16 cellular contexts compared by ENCODE assay signal in genomic region chr11:128879817-128880216, GRCh38. TPM values are rescaled to one million over a fixed set of nuclear protein-coding genes. Genes with fewer than 3 reads are reported as not detected.
"Had no signal": no experiment of that assay in that cellular context is flagged by ENCODE, and none has a peak within 500 bp of the region (broad histone marks: within the 10 kb centered on the region; RNA-seq: fewer than 3 reads in every experiment).

No MANE protein-coding gene starts in this region.

- H3K4me1 ChIP-seq: adrenal gland, gastroesophageal sphincter, parathyroid adenoma had no signal

- H3K27me3 ChIP-seq: adrenal gland, cardiac muscle cell had no signal

- ATAC-seq: activated CD4-positive, CD25-positive, alpha-beta regulatory T cell treated with anti-CD3 and anti-CD28 coated beads, Interleukin-2, amount 50 U/mL, for 24 hours; activated T-helper 17 cell treated with anti-CD3 and anti-CD28 coated beads, Interleukin-2, amount 50 U/mL, for 72 hours; gastroesophageal sphincter; heart right ventricle; left cardiac atrium; mucosa of descending colon; naive thymus-derived CD4-positive, alpha-beta T cell; stimulated activated memory B cell treated with anti-CD40 and anti-IgM and Interleukin-4, amounts not matched to agents 10 μg/mL and 1 μg/mL and 100 μg/mL, for 72 hours had no signal

- H3K9ac ChIP-seq: parathyroid adenoma had no signal

- H3K4me3 ChIP-seq: adrenal gland, cardiac muscle cell, gastroesophageal sphincter, heart right ventricle, mucosa of descending colon had no signal

- DNase-seq: activated CD4-positive, alpha-beta T cell treated with anti-CD3 and anti-CD28 coated beads, Interleukin-2, amount 50 U/mL, for 1 hour; activated naive CD4-positive, alpha-beta T cell treated with Interleukin-2 at 50 U/mL for 16 hours; adrenal gland; heart right ventricle; left cardiac atrium; mucosa of descending colon; naive thymus-derived CD4-positive, alpha-beta T cell; retina; stimulated activated CD4-positive, alpha-beta T cell treated with anti-CD3 and anti-CD28 coated beads, Interleukin-2, amount 100 ng/mL, for 48 hours had no signal

- H3K9me3 ChIP-seq: adrenal gland, gastroesophageal sphincter, heart right ventricle, mucosa of descending colon, neutrophil had no signal

- H2AFZ ChIP-seq: parathyroid adenoma had no signal

- H3K36me3 ChIP-seq: adrenal gland, cardiac muscle cell, gastroesophageal sphincter, heart right ventricle, neutrophil had no signal

- H3K27ac ChIP-seq: adrenal gland, cardiac muscle cell, gastroesophageal sphincter, heart right ventricle, neutrophil, parathyroid adenoma had no signal

RNA-seq across cellular contexts. Expression of gene KCNJ5, which starts 11.3 kb away (rescaled TPM):
- polyA plus RNA-seq: naive thymus-derived CD4-positive, alpha-beta T cell had no signal

RNA-seq across cellular contexts. Expression of gene KCNJ1, which starts 12.7 kb away (rescaled TPM):
- polyA plus RNA-seq: cardiac muscle cell had no signal
